Comparison of ENCODE assay signal across 2 cellular contexts in genomic region chr5:84160650-84161049, GRCh38.
A peak's percentile ranks its signal among the peaks of the same experiment; 100 is the strongest.
DNase-seq lines count a peak whose midpoint lies in the region; TF ChIP-seq lines count a peak whose summit lies in the region.
"Not testable (repeated sequence)": the region's sequence is repeated elsewhere in the genome, so short reads cannot be mapped to it uniquely, and the experiment has no call there.

No MANE protein-coding gene starts in this region.

- peak overlapping the region; percentile 22 for H3K27ac Mint-ChIP-seq in glutamatergic neuron (ENCODE audit: unreplicated experiment)

- H3K9me3 ChIP-seq in HEK293 (ENCODE audit: control insufficient read depth, insufficient read depth, low read depth, low read length), result not testable (repeated sequence)

- not testable (repeated sequence) for H3K4me3 ChIP-seq in HEK293 (ENCODE audit: low read depth, low read length)

- not testable (repeated sequence) for H3K36me3 Mint-ChIP-seq in glutamatergic neuron (ENCODE audit: unreplicated experiment)

- peaks cover 17% of the 10 kb centered on the region for H3K4me1 Mint-ChIP-seq in glutamatergic neuron (ENCODE audit: low read depth, unreplicated experiment)

- TF ChIP-seq CTCF in HEK293 (tag by site-specific recombination; IDR thresholded peaks at IDR 0.05); glutamatergic neuron (IDR thresholded peaks at IDR 0.05; ENCODE audit: partially characterized antibody, unreplicated experiment): not testable (repeated sequence)

- not testable (repeated sequence) for DNase-seq in glutamatergic neuron

- H3K27me3 Mint-ChIP-seq in glutamatergic neuron (ENCODE audit: unreplicated experiment), result not testable (repeated sequence)

- H3K36me3 ChIP-seq in HEK293 (ENCODE audit: control insufficient read depth in 2 of 2, insufficient read depth in 1 of 2, low read length in 2 of 2), result not testable (repeated sequence)

- not testable (repeated sequence) for H3K4me3 Mint-ChIP-seq in glutamatergic neuron (ENCODE audit: unreplicated experiment)

- not testable (repeated sequence) for H3K27ac ChIP-seq in HEK293 (ENCODE audit: extremely low read depth, low read depth, low read length)

- POLR2A ChIA-PET in HEK293 (lab: Yijun Ruan, JAX), result not testable (repeated sequence)

- CTCF ChIA-PET in HEK293 (lab: Yijun Ruan, JAX), result interaction anchor here (0.7 kb wide), 1 partner anchor 14 kb away, joined by 4 read pairs; no protein-coding TSS in a partner anchor

- not testable (repeated sequence) for H3K4me1 ChIP-seq in HEK293 (ENCODE audit: control insufficient read depth, insufficient read depth, low read length)

- H3K9me3 Mint-ChIP-seq in glutamatergic neuron (ENCODE audit: unreplicated experiment), result not testable (repeated sequence)

TF ChIP-seq in HEK293, 187 proteins besides CTCF, POLR2A, EP300 and RAD21:
- peak; percentile 98 for TF ChIP-seq PRDM1 (tag by site-specific recombination; IDR thresholded peaks at IDR 0.05)
